Comparison of ENCODE assay signal across 8 cellular contexts in the genomic region with DNA sequence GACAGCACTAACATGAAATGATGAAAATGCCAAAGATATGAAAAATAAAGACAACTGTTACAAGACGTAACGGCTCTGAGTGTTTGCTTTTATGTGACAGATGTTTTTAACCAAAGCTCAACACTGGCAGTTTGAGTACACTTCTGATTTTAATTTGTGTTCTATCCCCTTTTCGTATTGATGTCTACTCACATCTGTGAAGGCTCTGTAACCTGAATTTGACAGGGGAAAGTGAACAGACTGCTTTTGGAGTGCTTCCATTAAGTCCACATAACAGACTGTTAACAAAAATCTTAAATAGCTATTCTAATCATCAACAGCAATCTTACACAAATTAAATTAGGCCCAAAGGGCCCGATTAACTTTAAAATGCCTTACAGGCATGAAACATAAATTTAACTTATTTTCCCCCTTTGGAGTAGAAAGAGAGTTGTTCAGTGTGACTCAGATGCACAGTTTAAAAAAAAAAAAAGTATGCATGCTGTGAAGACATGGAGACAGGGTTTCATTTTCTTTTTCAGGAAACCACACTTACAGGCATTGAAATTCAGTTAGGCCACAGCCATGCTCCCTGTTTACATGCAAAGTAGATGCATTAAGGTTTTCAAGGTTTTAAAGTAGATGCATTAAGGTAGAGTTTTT.
A peak's percentile ranks its signal among the peaks of the same experiment; 100 is the strongest.
DNase-seq lines count a peak whose midpoint lies in the region; ATAC-seq and TF ChIP-seq lines count a peak whose summit lies in the region.

No MANE protein-coding gene starts in this region.

- H3K36me3 ChIP-seq in SU-DHL-6 (ENCODE audit: low read length): no peaks in the 10 kb centered on the region
- no peaks in the 10 kb centered on the region for H3K36me3 ChIP-seq in mucosa of rectum (ENCODE audit: control insufficient read depth in 2 of 2, insufficient read depth in 2 of 2, low read length in 2 of 2)

- H3K79me2 ChIP-seq in SU-DHL-6 (ENCODE audit: insufficient read depth, low read length): no peaks in the 10 kb centered on the region

- TF ChIP-seq CTCF in SU-DHL-6 (IDR thresholded peaks at IDR 0.05; ENCODE audit: insufficient read depth, low read length, poor library complexity, severe bottlenecking): no peak

- DNase-seq in DMS 273 (lab: John Stamatoyannopoulos, UW; ENCODE audit: unreplicated experiment): peak; percentile 67
- DNase-seq in DMS53 (lab: John Stamatoyannopoulos, UW): no peak
- no peak for DNase-seq in T1000 (lab: John Stamatoyannopoulos, UW)
- no peak for DNase-seq in NCI-H345 treated with DMSO at 0.1 percent for 48 hours (lab: John Stamatoyannopoulos, UW; ENCODE audit: unreplicated experiment)

- H3K9me3 ChIP-seq in SU-DHL-6 (ENCODE audit: insufficient read depth, low read length) (no peaks in the 10 kb centered on the region), mucosa of rectum (ENCODE audit: control insufficient read depth in 2 of 2, low read length in 2 of 2) (no peaks in the 10 kb centered on the region)

- no peaks in the 10 kb centered on the region for H4K20me1 ChIP-seq in SU-DHL-6 (ENCODE audit: low read depth, low read length)

- peak overlapping the region; percentile 55 for H3K4me2 ChIP-seq in SU-DHL-6 (ENCODE audit: low read depth, low read length, poor library complexity, severe bottlenecking)

- H3K9me2 ChIP-seq in SU-DHL-6 (replicated peaks; ENCODE audit: insufficient read depth, low read length): no peaks in the 10 kb centered on the region

- H3K27ac ChIP-seq in SU-DHL-6 (ENCODE audit: low read depth, low read length) (peak overlapping the region; percentile 68), mucosa of rectum (ENCODE audit: low read depth in 2 of 2, low read length in 2 of 2) (peak overlapping the region; percentile 59)

- ATAC-seq in GM19397 (IDR thresholded peaks at IDR 0.05; ENCODE audit: unreplicated experiment): peak; percentile 74
- peak; percentile 84 for ATAC-seq in HG03439 (IDR thresholded peaks at IDR 0.05; ENCODE audit: unreplicated experiment)

- H3K9ac ChIP-seq in SU-DHL-6 (ENCODE audit: low read length): peak overlapping the region; percentile 29
- no peak overlapping the region for H3K9ac ChIP-seq in mucosa of rectum (ENCODE audit: low read depth in 1 of 2, low read length in 2 of 2)

- peak overlapping the region; percentile 65 for H2AFZ ChIP-seq in SU-DHL-6 (ENCODE audit: low read depth, low read length, severe bottlenecking)

- no peaks in the 10 kb centered on the region for H3K4me1 ChIP-seq in mucosa of rectum (ENCODE audit: control insufficient read depth in 2 of 2, insufficient read depth in 2 of 2, low read length in 2 of 2)

- H3K4me3 ChIP-seq in SU-DHL-6 (ENCODE audit: insufficient read depth, low read length, poor library complexity, severe bottlenecking) (no peak overlapping the region), mucosa of rectum (ENCODE audit: low read length in 2 of 2) (peak overlapping the region in 1 of 2 donors; percentile 27)

- H3K27me3 ChIP-seq in SU-DHL-6 (ENCODE audit: low read length) (no peaks in the 10 kb centered on the region), mucosa of rectum (ENCODE audit: control insufficient read depth in 2 of 2, insufficient read depth in 2 of 2, low read length in 2 of 2) (no peaks in the 10 kb centered on the region)

- H3F3A ChIP-seq in SU-DHL-6 (ENCODE audit: insufficient read depth): peaks cover 6% of the 10 kb centered on the region; the same call in 1 of the 2 replicates
